In the genomic region with DNA sequence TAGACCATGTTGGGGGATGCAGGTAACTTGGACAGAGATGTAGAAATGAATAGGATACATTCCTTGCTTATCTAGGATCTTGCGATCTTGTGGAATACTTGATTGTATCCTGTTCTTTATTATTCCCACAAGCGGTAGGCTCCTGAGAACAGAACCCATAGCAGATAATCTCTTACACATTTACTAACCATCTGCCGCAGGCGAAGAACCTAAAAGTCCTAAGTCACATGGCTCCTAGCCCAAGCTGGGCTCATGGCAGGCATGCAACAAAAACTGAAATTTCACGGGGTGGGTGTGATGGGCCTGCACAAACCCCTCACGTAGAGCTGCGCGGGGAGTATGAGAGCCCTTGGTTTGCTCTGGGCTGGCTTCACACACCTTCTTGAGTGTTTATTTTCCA, we compare ENCODE assay signal across 15 cellular contexts.
"Had no signal": no experiment of that assay in that cellular context is flagged by ENCODE, and none has a peak within 500 bp of the region (broad histone marks: within the 10 kb centered on the region; RNA-seq: fewer than 3 reads in every experiment).

No MANE protein-coding gene starts in this region.

- H3K27me3 ChIP-seq: brain microvascular endothelial cell, upper lobe of left lung had no signal

- H3K9me3 ChIP-seq: prostate gland, suprapubic skin, upper lobe of left lung had no signal

- H3K36me3 ChIP-seq: brain microvascular endothelial cell, prostate gland, suprapubic skin, upper lobe of left lung had no signal

- H3K4me1 ChIP-seq: prostate gland had no signal

- H3K4me3 ChIP-seq: prostate gland, smooth muscle cell, suprapubic skin, upper lobe of left lung had no signal

- ATAC-seq: activated CD4-positive, CD25-positive, alpha-beta regulatory T cell treated with anti-CD3 and anti-CD28 coated beads, Interleukin-2, amount 50 U/mL, for 24 hours; stimulated activated naive CD8-positive, alpha-beta T cell treated with anti-CD3 and anti-CD28 coated beads, Interleukin-15, Interleukin-2, amounts not matched to agents 100 U/mL and 50 U/mL, for 24 hours had no signal

- H3K27ac ChIP-seq: brain microvascular endothelial cell, epithelial cell of prostate, suprapubic skin had no signal

- DNase-seq: activated CD4-positive, alpha-beta T cell treated with anti-CD3 and anti-CD28 coated beads, Interleukin-2, amount 50 U/mL, for 1 hour; activated naive CD8-positive, alpha-beta T cell treated with anti-CD3 and anti-CD28 coated beads for 36 hours; brain microvascular endothelial cell; head of caudate nucleus; mammary epithelial cell; nephron progenitor cell; occipital lobe; right cardiac atrium; stimulated activated naive CD8-positive, alpha-beta T cell treated with anti-CD3 and anti-CD28 coated beads, Interleukin-15, Interleukin-2, amounts not matched to agents 100 U/mL and 50 U/mL, for 24 hours had no signal
